Comparison of ENCODE assay signal across 1 cellular context in the genomic region with DNA sequence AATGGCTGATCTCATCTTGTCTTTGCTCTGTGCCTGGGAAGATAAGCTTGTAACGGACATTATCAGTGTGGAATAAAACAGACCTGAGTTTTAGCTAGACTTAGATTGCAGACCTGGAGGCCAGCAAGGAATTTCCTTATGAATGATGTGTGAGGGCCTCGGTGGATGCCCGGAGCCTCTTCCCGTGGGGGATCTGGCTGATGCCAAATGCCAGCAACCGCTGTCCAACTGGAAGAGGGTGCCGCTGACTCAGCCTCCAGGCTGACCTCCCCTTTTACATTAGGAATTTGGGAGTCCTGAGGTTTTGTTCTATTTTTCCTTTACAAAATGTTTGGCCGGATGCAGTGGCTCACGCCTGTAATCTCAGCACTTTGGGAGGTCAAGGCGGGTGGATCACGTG.
A peak's percentile ranks its signal among the peaks of the same experiment; 100 is the strongest.
TF ChIP-seq lines count a peak whose summit lies in the region.

No MANE protein-coding gene starts in this region.

TF ChIP-seq in K562, 482 proteins besides CTCF, POLR2A, EP300 and RAD21:
- TF ChIP-seq CBFA2T3 (IDR thresholded peaks at IDR 0.05) (0 out of 2 replicates have a peak, but pooled peaks have one; percentile 22), MTA1 (IDR thresholded peaks at IDR 0.05; ENCODE audit: borderline replicate concordance) (no peak), CCAR2 (IDR thresholded peaks at IDR 0.05; ENCODE audit: low read depth, low read length) (no peak)
